1 cellular context compared by ENCODE assay signal in the genomic region with DNA sequence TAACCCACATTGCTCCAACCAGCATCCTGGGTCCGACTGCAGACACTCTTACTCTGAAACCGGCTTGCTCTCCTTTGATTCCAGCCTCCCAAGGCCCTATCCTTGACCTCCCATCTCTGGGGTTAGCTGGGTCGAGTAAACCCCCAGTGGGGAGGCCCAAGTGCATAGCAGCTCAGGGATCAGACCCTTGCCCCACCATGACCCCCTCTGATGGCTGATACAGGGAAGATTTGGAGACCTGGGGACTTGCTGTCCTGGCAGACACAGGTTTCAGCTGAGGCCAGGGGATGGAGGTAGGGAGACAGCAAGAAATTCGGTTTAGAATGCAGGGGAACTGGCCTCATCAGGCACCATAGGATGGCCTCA.
TF ChIP-seq lines count a peak whose summit lies in the region.

No MANE protein-coding gene starts in this region.

TF ChIP-seq in liver, 16 proteins besides CTCF, POLR2A, EP300 and RAD21 (continued from another document):
- TF ChIP-seq, protein P1, sequence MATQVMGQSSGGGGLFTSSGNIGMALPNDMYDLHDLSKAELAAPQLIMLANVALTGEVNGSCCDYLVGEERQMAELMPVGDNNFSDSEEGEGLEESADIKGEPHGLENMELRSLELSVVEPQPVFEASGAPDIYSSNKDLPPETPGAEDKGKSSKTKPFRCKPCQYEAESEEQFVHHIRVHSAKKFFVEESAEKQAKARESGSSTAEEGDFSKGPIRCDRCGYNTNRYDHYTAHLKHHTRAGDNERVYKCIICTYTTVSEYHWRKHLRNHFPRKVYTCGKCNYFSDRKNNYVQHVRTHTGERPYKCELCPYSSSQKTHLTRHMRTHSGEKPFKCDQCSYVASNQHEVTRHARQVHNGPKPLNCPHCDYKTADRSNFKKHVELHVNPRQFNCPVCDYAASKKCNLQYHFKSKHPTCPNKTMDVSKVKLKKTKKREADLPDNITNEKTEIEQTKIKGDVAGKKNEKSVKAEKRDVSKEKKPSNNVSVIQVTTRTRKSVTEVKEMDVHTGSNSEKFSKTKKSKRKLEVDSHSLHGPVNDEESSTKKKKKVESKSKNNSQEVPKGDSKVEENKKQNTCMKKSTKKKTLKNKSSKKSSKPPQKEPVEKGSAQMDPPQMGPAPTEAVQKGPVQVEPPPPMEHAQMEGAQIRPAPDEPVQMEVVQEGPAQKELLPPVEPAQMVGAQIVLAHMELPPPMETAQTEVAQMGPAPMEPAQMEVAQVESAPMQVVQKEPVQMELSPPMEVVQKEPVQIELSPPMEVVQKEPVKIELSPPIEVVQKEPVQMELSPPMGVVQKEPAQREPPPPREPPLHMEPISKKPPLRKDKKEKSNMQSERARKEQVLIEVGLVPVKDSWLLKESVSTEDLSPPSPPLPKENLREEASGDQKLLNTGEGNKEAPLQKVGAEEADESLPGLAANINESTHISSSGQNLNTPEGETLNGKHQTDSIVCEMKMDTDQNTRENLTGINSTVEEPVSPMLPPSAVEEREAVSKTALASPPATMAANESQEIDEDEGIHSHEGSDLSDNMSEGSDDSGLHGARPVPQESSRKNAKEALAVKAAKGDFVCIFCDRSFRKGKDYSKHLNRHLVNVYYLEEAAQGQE (IDR thresholded peaks at IDR 0.05): no peak
- TF ChIP-seq EGR1 (IDR thresholded peaks at IDR 0.05; ENCODE audit: low read depth in 2 of 2) (no peak), JUND (IDR thresholded peaks at IDR 0.05) (no peak), HNF4G (IDR thresholded peaks at IDR 0.05) (no peak), YY1 (IDR thresholded peaks at IDR 0.05) (no peak), GABPA (IDR thresholded peaks at IDR 0.05 in 1 of 2, conservative IDR thresholded peaks at IDR 0.05 in 1 of 2) (no peak), TAF1 (conservative IDR thresholded peaks at IDR 0.05) (no peak), FOXA2 (IDR thresholded peaks at IDR 0.05) (no peak), FOXA1 (IDR thresholded peaks at IDR 0.05) (no peak), NR2F2 (IDR thresholded peaks at IDR 0.05) (no peak)
- TF ChIP-seq, protein P2, sequence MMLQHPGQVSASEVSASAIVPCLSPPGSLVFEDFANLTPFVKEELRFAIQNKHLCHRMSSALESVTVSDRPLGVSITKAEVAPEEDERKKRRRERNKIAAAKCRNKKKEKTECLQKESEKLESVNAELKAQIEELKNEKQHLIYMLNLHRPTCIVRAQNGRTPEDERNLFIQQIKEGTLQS (IDR thresholded peaks at IDR 0.05): no peak
